In the genomic region with DNA sequence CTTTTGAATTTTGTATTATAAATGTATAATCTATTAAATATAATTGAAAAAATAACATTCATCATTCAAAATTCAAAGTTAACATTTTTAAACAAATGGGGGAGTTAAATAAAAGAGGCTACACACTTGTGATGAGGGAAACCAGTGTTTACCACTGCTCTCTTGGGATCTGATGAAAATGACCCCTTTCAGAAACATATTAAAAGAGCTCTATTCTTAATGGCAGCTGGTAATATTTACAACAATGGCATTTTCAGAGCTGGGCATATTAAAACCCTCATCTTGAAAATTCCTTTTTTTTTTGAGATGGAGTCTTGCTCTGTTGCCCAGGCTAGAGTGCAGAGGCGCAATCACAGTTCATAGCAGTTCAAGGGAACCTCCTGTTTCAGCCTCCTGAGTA, we compare ENCODE assay signal across 14 cellular contexts. TPM values are rescaled to one million over a fixed set of nuclear protein-coding genes. Genes with fewer than 3 reads are reported as not detected.
DNase-seq lines count a peak whose midpoint lies in the region; ATAC-seq, FAIRE-seq and TF ChIP-seq lines count a peak whose summit lies in the region.
"Had no signal": no experiment of that assay in that cellular context is flagged by ENCODE, and none has a peak within 500 bp of the region (broad histone marks: within the 10 kb centered on the region; RNA-seq: fewer than 3 reads in every experiment).

No MANE protein-coding gene starts in this region.

- peak; percentile 63 for FAIRE-seq in G401.6 (lab: Jason Lieb, UNC)

- CTCF ChIA-PET in activated B cell treated with CpG ODN at 0.5 μM for 24 hours (lab: Charles Lee): no interaction called here

- peak overlapping the region; percentile 18 for H3K27ac Mint-ChIP-seq in activated B cell treated with CpG ODN at 0.5 μM for 24 hours
- no peak overlapping the region for H3K27ac Mint-ChIP-seq in stimulated activated naive CD8-positive, alpha-beta T cell treated with anti-CD3 and anti-CD28 coated beads, Interleukin-15, amount 100 ng/mL, for 72 hours
- H3K27ac Mint-ChIP-seq: GM23338 had no signal

- POLR2A ChIA-PET in activated B cell treated with CpG ODN at 0.5 μM for 24 hours (lab: Charles Lee): no interaction called here

- H3K27me3 Mint-ChIP-seq in activated B cell treated with CpG ODN at 0.5 μM for 24 hours: no peaks in the 10 kb centered on the region
- no peaks in the 10 kb centered on the region for H3K27me3 Mint-ChIP-seq in stimulated activated naive CD8-positive, alpha-beta T cell treated with anti-CD3 and anti-CD28 coated beads, Interleukin-15, amount 100 ng/mL, for 72 hours
- H3K27me3 Mint-ChIP-seq: CD8-positive, alpha-beta memory T cell had no signal

- H3K4me3 Mint-ChIP-seq in activated B cell treated with CpG ODN at 0.5 μM for 24 hours: no peak overlapping the region
- H3K4me3 Mint-ChIP-seq in stimulated activated naive CD8-positive, alpha-beta T cell treated with anti-CD3 and anti-CD28 coated beads, Interleukin-15, amount 100 ng/mL, for 72 hours: no peak overlapping the region
- H3K4me3 Mint-ChIP-seq: CD8-positive, alpha-beta memory T cell; GM23338 had no signal

- TF ChIP-seq CTCF in activated B cell treated with CpG ODN at 0.5 μM for 24 hours (IDR thresholded peaks at IDR 0.05): no peak

- ATAC-seq in activated B cell treated with CpG ODN at 0.5 μM for 24 hours (ENCODE audit: low read depth) (no peak), GM21529 (IDR thresholded peaks at IDR 0.05; ENCODE audit: unreplicated experiment) (no peak), Right ventricle myocardium inferior (no peak)
- no peak for ATAC-seq in stimulated activated naive CD8-positive, alpha-beta T cell treated with anti-CD3 and anti-CD28 coated beads, Interleukin-15, amount 100 ng/mL, for 72 hours
- ATAC-seq: GM23338 had no signal

- H3K9me3 Mint-ChIP-seq in activated B cell treated with CpG ODN at 0.5 μM for 24 hours: no peaks in the 10 kb centered on the region
- H3K9me3 Mint-ChIP-seq in stimulated activated naive CD8-positive, alpha-beta T cell treated with anti-CD3 and anti-CD28 coated beads, Interleukin-15, amount 100 ng/mL, for 72 hours: no peaks in the 10 kb centered on the region
- H3K9me3 Mint-ChIP-seq: CD8-positive, alpha-beta memory T cell; GM23338 had no signal

- intact Hi-C loops in activated B cell treated with CpG ODN at 0.5 μM for 24 hours (cut with micrococcal nuclease): no loop called here
- intact Hi-C loops in Right ventricle myocardium inferior (cut with DNase I): no loop called here

- peak overlapping the region; percentile 66 for H3K27ac ChIP-seq in substantia nigra (ENCODE audit: low read depth, low read length, poor library complexity, severe bottlenecking)
- H3K27ac ChIP-seq: BLaER1 had no signal

- peaks cover 83% of the 10 kb centered on the region for H3K36me3 Mint-ChIP-seq in activated B cell treated with CpG ODN at 0.5 μM for 24 hours (ENCODE audit: low read depth)

- no peaks in the 10 kb centered on the region for H3K4me1 Mint-ChIP-seq in activated B cell treated with CpG ODN at 0.5 μM for 24 hours
- H3K4me1 Mint-ChIP-seq in stimulated activated naive CD8-positive, alpha-beta T cell treated with anti-CD3 and anti-CD28 coated beads, Interleukin-15, amount 100 ng/mL, for 72 hours: no peaks in the 10 kb centered on the region
- H3K4me1 Mint-ChIP-seq: GM23338 had no signal

- DNase-seq in activated B cell treated with CpG ODN at 0.5 μM for 24 hours: no peak
- DNase-seq in foreskin melanocyte: peak; percentile 34
- DNase-seq in substantia nigra (lab: John Stamatoyannopoulos, UW): no peak
- no peak for DNase-seq in cortex of kidney (lab: John Stamatoyannopoulos, UW)
- DNase-seq in Right ventricle myocardium inferior (ENCODE audit: missing footprints): no peak
- no peak for DNase-seq in stimulated activated naive CD8-positive, alpha-beta T cell treated with anti-CD3 and anti-CD28 coated beads, Interleukin-15, amount 100 ng/mL, for 72 hours
- DNase-seq: CD8-positive, alpha-beta memory T cell; DMS53; H7 had no signal

RNA-seq across cellular contexts. Expression of gene FLCN, which starts 19.3 kb away (rescaled TPM):
- total RNA-seq in activated B cell treated with CpG ODN at 0.5 μM for 24 hours: 54.5 and 62.3 TPM in 2 replicates
- 56.4 TPM for total RNA-seq in Right ventricle myocardium inferior

RNA-seq across cellular contexts. Expression of gene COPS3, which starts 24.7 kb away (rescaled TPM):
- 71.6 and 73.7 TPM in 2 replicates for total RNA-seq in activated B cell treated with CpG ODN at 0.5 μM for 24 hours
- total RNA-seq in Right ventricle myocardium inferior: 83.8 TPM

RNA-seq across cellular contexts. Expression of gene NT5M, which starts 46.9 kb away (rescaled TPM):
- total RNA-seq in activated B cell treated with CpG ODN at 0.5 μM for 24 hours (0.71 and 0.93 TPM in 2 replicates), Right ventricle myocardium inferior (8.3 TPM)

RNA-seq across cellular contexts. Expression of gene PLD6, which starts 50.2 kb away (rescaled TPM):
- 6.2 and 7.6 TPM in 2 replicates for total RNA-seq in activated B cell treated with CpG ODN at 0.5 μM for 24 hours
- 12.9 TPM for total RNA-seq in Right ventricle myocardium inferior
- total RNA-seq: GM23338, HT1080 had no signal
